ENCODE assay signal across 9 cellular contexts in genomic region chr3:189652042-189652441, GRCh38. TPM values are rescaled to one million over a fixed set of nuclear protein-coding genes. Genes with fewer than 3 reads are reported as not detected.
DNase-seq lines count a peak whose midpoint lies in the region; ATAC-seq, FAIRE-seq and TF ChIP-seq lines count a peak whose summit lies in the region.
"Had no signal": no experiment of that assay in that cellular context is flagged by ENCODE, and none has a peak within 500 bp of the region (broad histone marks: within the 10 kb centered on the region; RNA-seq: fewer than 3 reads in every experiment).

No MANE protein-coding gene starts in this region.

- peak; percentile 40 for DNase-seq in ELR (ENCODE audit: low read depth)
- no peak for DNase-seq in HL-60 (ENCODE audit: low read depth in 1 of 2, low spot score in 1 of 2)
- no peak for DNase-seq in GM12878 (ENCODE audit: low read depth, low spot score)
- peak; percentile 31 to 40 for DNase-seq in lung microvascular endothelial cell (ENCODE audit: low read depth in 2 of 2)
- no peak for DNase-seq in putamen (ENCODE audit: low spot score)
- DNase-seq: NCI-H2171 treated with DMSO at 0.1 percent for 48 hours had no signal

- 96% methylated on average over 1 of the region's 1 CpG for WGBS in GM12878 (ENCODE audit: insufficient coverage, insufficient replicate concordance, low lambda C conversion rate, missing lambda C conversion rate)

- in situ Hi-C loops in GM12878 (cut with MboI): no loop called here

- SMC1A ChIA-PET in GM12878 (lab: Charles Lee; ENCODE audit: uncharacterized antibody, unreplicated experiment): interaction anchor here (0.9 to 2.0 kb wide), 5 partner anchors 11 to 65 kb away, joined by 3 to 7 read pairs (median 3); no protein-coding TSS in a partner anchor

- ATAC-seq in GM12878 (no peak), GM19324 (IDR thresholded peaks at IDR 0.05; ENCODE audit: low FRiP score, unreplicated experiment) (no peak), GM19463 (IDR thresholded peaks at IDR 0.05; ENCODE audit: unreplicated experiment) (no peak)
- ATAC-seq: activated CD4-positive, CD25-positive, alpha-beta regulatory T cell treated with anti-CD3 and anti-CD28 coated beads, Interleukin-2, amount 50 U/mL, for 24 hours had no signal

- no peak for TF ChIP-seq EP300 in GM12878 (IDR thresholded peaks at IDR 0.05; ENCODE audit: borderline replicate concordance in 1 of 2, control insufficient read depth in 1 of 2, low read depth in 2 of 2, low read length in 2 of 2)

- BruUV-seq in GM12878 (replicated peaks; lab: Mats Ljungman, UMichigan): no TSS peak

- no peak overlapping the region for H3K4me2 ChIP-seq in GM12878 (ENCODE audit: control insufficient read depth, insufficient read depth)

- peaks cover 3% of the 10 kb centered on the region; the same call in 1 of the 2 replicates for H3K4me1 ChIP-seq in GM12878 (ENCODE audit: control insufficient read depth, insufficient read depth, low read length)

- H2AFZ ChIP-seq in GM12878 (ENCODE audit: control insufficient read depth, low read depth, low read length): no peak overlapping the region

- H3K27me3 ChIP-seq in HL-60 (ENCODE audit: insufficient read depth, poor library complexity, severe bottlenecking) (no peaks in the 10 kb centered on the region), GM12878 (replicated peaks in 1 of 2; ENCODE audit: control insufficient read depth in 2 of 2, insufficient read depth in 2 of 2, low read length in 1 of 2) (no peaks in the 10 kb centered on the region)

- no peak overlapping the region for H3K9ac ChIP-seq in GM12878 (ENCODE audit: control insufficient read depth, insufficient read depth, low read length)

- peaks cover 7% of the 10 kb centered on the region; the same call in 2 of the 3 replicates for H3K9me3 ChIP-seq in GM12878 (replicated peaks; ENCODE audit: control insufficient read depth, insufficient read depth, low read length)

- H3K79me2 ChIP-seq in GM12878 (ENCODE audit: control insufficient read depth, insufficient read depth, low read length): no peaks in the 10 kb centered on the region; the same call in none of the 2 replicates

- H3K36me3 ChIP-seq in GM12878 (ENCODE audit: control insufficient read depth in 2 of 2, insufficient read depth in 2 of 2, low read length in 1 of 2): no peaks in the 10 kb centered on the region

- H3K27ac ChIP-seq in HL-60 (replicated peaks): no peak overlapping the region
- no peak overlapping the region for H3K27ac ChIP-seq in GM12878 (ENCODE audit: control insufficient read depth, insufficient read depth)

- H3K4me3 ChIP-seq in HL-60 (replicated peaks; ENCODE audit: insufficient read depth, low read length): no peak overlapping the region
- no peak overlapping the region for H3K4me3 ChIP-seq in GM12878

- peak; percentile 14 for TF ChIP-seq CTCF in HL-60 (IDR thresholded peaks at IDR 0.05; ENCODE audit: insufficient read depth, low read length)
- peak in 2 of 3 experiments; percentile 36 to 37; a peak in 2 of 6 replicates for TF ChIP-seq CTCF in GM12878 (IDR thresholded peaks at IDR 0.05 in 2 of 3, conservative IDR thresholded peaks at IDR 0.05 in 1 of 3; ENCODE audit: control insufficient read depth in 2 of 3, extremely low read depth in 1 of 3, insufficient read depth in 1 of 3, low read depth in 3 of 3, low read length in 3 of 3)

- H4K20me1 ChIP-seq in GM12878 (ENCODE audit: control insufficient read depth, insufficient read depth): no peaks in the 10 kb centered on the region

- RAD21 ChIA-PET in GM12878 (lab: Charles Lee; ENCODE audit: unreplicated experiment): no interaction called here

- no peak for FAIRE-seq in GM12878 (lab: Jason Lieb, UNC)

- TF ChIP-seq POLR2A in GM12878 (IDR thresholded peaks at IDR 0.05; ENCODE audit: low read depth, low read length): no peak

- 0 out of 2 replicates have a peak, but pooled peaks have one; percentile 3 for TF ChIP-seq RAD21 in GM12878 (IDR thresholded peaks at IDR 0.05; ENCODE audit: insufficient read depth, low read depth, low read length)

- intact Hi-C loops in GM12878 (cut with micrococcal nuclease; ENCODE audit: unreplicated experiment): loop anchor here (5.0 kb wide), 1 partner anchor 170 kb away; no protein-coding TSS in a partner anchor

- POLR2A ChIA-PET in GM12878 (lab: Charles Lee): interaction anchor here (1.2 to 1.4 kb wide), 2 partner anchors 11 to 20 kb away, joined by 3 to 4 read pairs; no protein-coding TSS in a partner anchor

- CTCF ChIA-PET in GM12878 (lab: Yijun Ruan, JAX): interaction anchor here (0.8 to 1.5 kb wide), 3 partner anchors 12 to 140 kb away, joined by 3 to 6 read pairs (median 3); no protein-coding TSS in a partner anchor

TF ChIP-seq in GM12878, 131 proteins besides CTCF, POLR2A, EP300 and RAD21:
- TF ChIP-seq RUNX3 (IDR thresholded peaks at IDR 0.05; ENCODE audit: low read length): peak; percentile 24; the same call in 1 of the 2 replicates
- TF ChIP-seq DPF2 (IDR thresholded peaks at IDR 0.05): no peak
TF ChIP-seq in GM12878: peak in this region for 1.

RNA-seq across cellular contexts. Expression of gene TP63, which starts 20.9 kb away (rescaled TPM):
- total RNA-seq in GM12878 (2013; cell fraction: nucleolus; rRNA removed): 21.5 and 25.8 TPM in 2 replicates
- total RNA-seq in GM12878 (2014; rRNA removed) (5.1 and 5.2 TPM in 2 replicates), GM12878 (2014; rRNA removed; fragmentation: Illumina TruSeq; extraction: Trizol) (6.1 and 6.4 TPM in 2 replicates), GM12878 (2021) (8.3 and 9.8 TPM in 2 replicates), lung microvascular endothelial cell (under 0.01 TPM in 1 of 2 replicates, not detected in the other)
- 6.6 TPM for polyA plus RNA-seq in GM12878 (2011; ENCODE audit: low read depth)
- polyA plus RNA-seq in GM12878 (2011; rRNA removed) (4.1 and 6.0 TPM in 2 replicates), GM12878 (2014; fragmentation: Illumina TruSeq; extraction: Trizol) (7.3 and 8.5 TPM in 2 replicates), GM12878 (2014; fragmentation: Nextera tagmentation; extraction: Ambion mirVana) (1 to 10 TPM; 1.4 to 1.8 TPM), GM12878 (2014; rRNA removed) (4.1 and 6.1 TPM in 2 replicates), GM12878 (2016; fragmentation: Nextera tagmentation; extraction: Ambion mirVana) (10 to 100 TPM in 1 of 2 experiments, 1 to 10 TPM in 1; 8.6 to 10.8 TPM)
- 8.6 and 10.4 TPM in 2 replicates for polyA plus RNA-seq in GM12878 (2011; cell fraction: cytosol; rRNA removed)
- 5.0 and 6.7 TPM in 2 replicates for polyA plus RNA-seq in GM12878 (2011; cell fraction: nucleus; rRNA removed)
- polyA plus RNA-seq in GM12878 (2012): 8.9 and 9.6 TPM in 2 replicates
- polyA minus RNA-seq in GM12878 (2011; rRNA and poly(A)+ RNA removed): 10.6 and 15.3 TPM in 2 replicates
- polyA minus RNA-seq in GM12878 (2011; cell fraction: cytosol; rRNA and poly(A)+ RNA removed): 5.7 and 6.4 TPM in 2 replicates
- 6.3 and 12.6 TPM in 2 replicates for polyA minus RNA-seq in GM12878 (2011; cell fraction: nucleus; rRNA and poly(A)+ RNA removed)

Comparison
In these comparisons a context has a peak if more than half of its experiments do, and no peak if none do; other contexts are left out.
1. DNase-seq: peak in ELR (single experiment) and lung microvascular endothelial cell (2 of 2); none in HL-60 (0 of 2), GM12878 (single experiment) and putamen (single experiment).